Comparison of ENCODE assay signal across 1 cellular context in genomic region chr2:113219889-113220641, GRCh38.
TF ChIP-seq lines count a peak whose summit lies in the region.

No MANE protein-coding gene starts in this region.

TF ChIP-seq in HepG2, 621 proteins besides CTCF, POLR2A, EP300 and RAD21 (continued from another document and continues in another):
- TF ChIP-seq HNF1A (IDR thresholded peaks at IDR 0.05; ENCODE audit: low read depth) (no peak; the same call in 1 of the 2 replicates), HNF1A (CRISPR knock-in tag; IDR thresholded peaks at IDR 0.05; ENCODE audit: borderline replicate concordance) (peak; percentile 41; the same call in 1 of the 2 replicates), MLX (CRISPR knock-in tag; IDR thresholded peaks at IDR 0.05) (no peak), ZEB1 (IDR thresholded peaks at IDR 0.05; ENCODE audit: insufficient replicate concordance, low read depth) (peak; percentile 69), MNT (IDR thresholded peaks at IDR 0.05) (no peak), PATZ1 (CRISPR knock-in tag; IDR thresholded peaks at IDR 0.05) (peak; percentile 80), IKZF5 (CRISPR knock-in tag; IDR thresholded peaks at IDR 0.05) (peak; percentile 45; the same call in 1 of the 2 replicates), ZNF597 (CRISPR knock-in tag; IDR thresholded peaks at IDR 0.05) (no peak), STAG1 (CRISPR knock-in tag; IDR thresholded peaks at IDR 0.05) (no peak), ZBTB26 (CRISPR knock-in tag; IDR thresholded peaks at IDR 0.05; ENCODE audit: borderline replicate concordance) (peak; percentile 68), ZNF205 (CRISPR knock-in tag; IDR thresholded peaks at IDR 0.05) (0 out of 2 replicates have a peak, but pooled peaks have one; percentile 9), TEAD3 (CRISPR knock-in tag; optimal IDR thresholded peaks at IDR 0.05; ENCODE audit: borderline replicate concordance) (peak; percentile 62), KDM2A (CRISPR knock-in tag; IDR thresholded peaks at IDR 0.05; ENCODE audit: borderline replicate concordance, low read depth) (peak; percentile 48; the same call in 1 of the 2 replicates), GATAD2A (CRISPR knock-in tag; IDR thresholded peaks at IDR 0.05) (peak; percentile 88), THAP11 (CRISPR knock-in tag; IDR thresholded peaks at IDR 0.05) (peak; percentile 68), ZFP90 (CRISPR knock-in tag; IDR thresholded peaks at IDR 0.05; ENCODE audit: borderline replicate concordance) (peak; percentile 83; the same call in 1 of the 2 replicates), ARNTL (CRISPR knock-in tag; IDR thresholded peaks at IDR 0.05) (no peak), HOXA3 (CRISPR knock-in tag; IDR thresholded peaks at IDR 0.05) (peak; percentile 70; the same call in 1 of the 2 replicates), HNRNPK (IDR thresholded peaks at IDR 0.05; ENCODE audit: low read depth, low read length, poor library complexity, severe bottlenecking) (peak; percentile 70), RERE (CRISPR knock-in tag; IDR thresholded peaks at IDR 0.05; ENCODE audit: low read depth) (no peak), ZNF609 (CRISPR knock-in tag; IDR thresholded peaks at IDR 0.05; ENCODE audit: borderline replicate concordance) (peak; percentile 51; the same call in 1 of the 2 replicates), ZNF17 (CRISPR knock-in tag; IDR thresholded peaks at IDR 0.05) (0 out of 2 replicates have a peak, but pooled peaks have one; percentile 49), ZNF136 (CRISPR knock-in tag; IDR thresholded peaks at IDR 0.05; ENCODE audit: low read depth) (no peak), DMAP1 (CRISPR knock-in tag; IDR thresholded peaks at IDR 0.05) (peak; percentile 51; the same call in 1 of the 2 replicates), ZFP36 (IDR thresholded peaks at IDR 0.05; ENCODE audit: borderline replicate concordance, low read depth, low read length, partially characterized antibody) (no peak), THAP8 (CRISPR knock-in tag; IDR thresholded peaks at IDR 0.05; ENCODE audit: borderline replicate concordance) (no peak), RCOR2 (CRISPR knock-in tag; IDR thresholded peaks at IDR 0.05) (peak; percentile 42; the same call in 1 of the 2 replicates)
